Comparison of ENCODE assay signal across 9 cellular contexts in genomic region chr20:54173653-54174451, GRCh38. TPM values are rescaled to one million over a fixed set of nuclear protein-coding genes. Genes with fewer than 3 reads are reported as not detected.
A peak's percentile ranks its signal among the peaks of the same experiment; 100 is the strongest.
DNase-seq lines count a peak whose midpoint lies in the region.
"Had no signal": no experiment of that assay in that cellular context is flagged by ENCODE, and none has a peak within 500 bp of the region (broad histone marks: within the 10 kb centered on the region; RNA-seq: fewer than 3 reads in every experiment).

Gene CYP24A1, minus strand, starts transcription at chr20:54173986. Its CDS starts 407 bp downstream, at chr20:54173579.

- H3K36me3 Mint-ChIP-seq in activated naive CD4-positive, alpha-beta T cell treated with anti-CD3 and anti-CD28 coated beads, Interleukin-2, amount 50 U/mL, for 24 hours: no peaks in the 10 kb centered on the region
- H3K36me3 Mint-ChIP-seq in activated CD4-positive, alpha-beta memory T cell treated with anti-CD3 and anti-CD28 coated beads, Interleukin-2, amount 10 ng/mL, durations not matched to agents 7 days and 5 days (ENCODE audit: low read depth): no peaks in the 10 kb centered on the region

- POLR2A ChIA-PET in activated CD4-positive, alpha-beta memory T cell treated with anti-CD3 and anti-CD28 coated beads, Interleukin-2, amount 10 ng/mL, durations not matched to agents 7 days and 5 days (lab: Charles Lee): no interaction called here

- H3K27ac ChIP-seq in urinary bladder (ENCODE audit: low read depth) (no peak within 1 kb of the TSS), caudate nucleus (ENCODE audit: low read depth, low read length) (no peak within 1 kb of the TSS)

- DNase-seq in activated naive CD4-positive, alpha-beta T cell treated with anti-CD3 and anti-CD28 coated beads, Interleukin-2, amount 50 U/mL, for 16 hours: no peak
- DNase-seq in activated CD4-positive, alpha-beta memory T cell treated with anti-CD3 and anti-CD28 coated beads, Interleukin-2, amount 10 ng/mL, durations not matched to agents 7 days and 5 days: no peak
- DNase-seq in iPS-NIHi7 (ENCODE audit: extremely low spot score): peak; percentile 42
- DNase-seq in cerebellar cortex (ENCODE audit: low spot score): no peak
- DNase-seq in foreskin melanocyte: no peak
- no peak for DNase-seq in caudate nucleus (lab: John Stamatoyannopoulos, UW)

- 1% methylated on average over 61 of the region's 61 CpGs for WGBS in urinary bladder

- H3K4me3 Mint-ChIP-seq in activated naive CD4-positive, alpha-beta T cell treated with anti-CD3 and anti-CD28 coated beads, Interleukin-2, amount 50 U/mL, for 24 hours: peak within 1 kb of the TSS; percentile 61
- peak within 1 kb of the TSS; percentile 41 for H3K4me3 Mint-ChIP-seq in activated CD4-positive, alpha-beta memory T cell treated with anti-CD3 and anti-CD28 coated beads, Interleukin-2, amount 10 ng/mL, durations not matched to agents 7 days and 5 days

- H3K9me3 Mint-ChIP-seq in activated naive CD4-positive, alpha-beta T cell treated with anti-CD3 and anti-CD28 coated beads, Interleukin-2, amount 50 U/mL, for 24 hours: no peaks in the 10 kb centered on the region
- H3K9me3 Mint-ChIP-seq in activated CD4-positive, alpha-beta memory T cell treated with anti-CD3 and anti-CD28 coated beads, Interleukin-2, amount 10 ng/mL, durations not matched to agents 7 days and 5 days: no peaks in the 10 kb centered on the region

- H3K4me1 Mint-ChIP-seq in activated naive CD4-positive, alpha-beta T cell treated with anti-CD3 and anti-CD28 coated beads, Interleukin-2, amount 50 U/mL, for 24 hours: peaks cover 19% of the 10 kb centered on the region
- peaks cover 21% of the 10 kb centered on the region for H3K4me1 Mint-ChIP-seq in activated CD4-positive, alpha-beta memory T cell treated with anti-CD3 and anti-CD28 coated beads, Interleukin-2, amount 10 ng/mL, durations not matched to agents 7 days and 5 days

- H3K4me3 ChIP-seq in urinary bladder (ENCODE audit: low read depth, low read length): peak within 1 kb of the TSS; percentile 25

- no peaks in the 10 kb centered on the region for H3K36me3 ChIP-seq in urinary bladder (ENCODE audit: insufficient read depth)

- CTCF ChIA-PET in activated CD4-positive, alpha-beta memory T cell treated with anti-CD3 and anti-CD28 coated beads, Interleukin-2, amount 10 ng/mL, durations not matched to agents 7 days and 5 days (lab: Charles Lee): no interaction called here

- peaks cover 57% of the 10 kb centered on the region for H3K27me3 Mint-ChIP-seq in activated naive CD4-positive, alpha-beta T cell treated with anti-CD3 and anti-CD28 coated beads, Interleukin-2, amount 50 U/mL, for 24 hours
- peaks cover 74% of the 10 kb centered on the region for H3K27me3 Mint-ChIP-seq in activated CD4-positive, alpha-beta memory T cell treated with anti-CD3 and anti-CD28 coated beads, Interleukin-2, amount 10 ng/mL, durations not matched to agents 7 days and 5 days

- no peak within 1 kb of the TSS for H3K27ac Mint-ChIP-seq in activated naive CD4-positive, alpha-beta T cell treated with anti-CD3 and anti-CD28 coated beads, Interleukin-2, amount 50 U/mL, for 24 hours
- H3K27ac Mint-ChIP-seq in activated CD4-positive, alpha-beta memory T cell treated with anti-CD3 and anti-CD28 coated beads, Interleukin-2, amount 10 ng/mL, durations not matched to agents 7 days and 5 days: no peak within 1 kb of the TSS

- H3K4me1 ChIP-seq in urinary bladder (ENCODE audit: insufficient read depth): no peaks in the 10 kb centered on the region

RNA-seq across cellular contexts. Expression of gene CYP24A1, which starts in this region (rescaled TPM):
- total RNA-seq in activated CD4-positive, alpha-beta memory T cell treated with anti-CD3 and anti-CD28 coated beads, Interleukin-2, amount 10 ng/mL, durations not matched to agents 7 days and 5 days: not detected
- 2.6 TPM for total RNA-seq in urinary bladder
- polyA plus RNA-seq in urinary bladder: 2.2 TPM
- total RNA-seq: T-helper 2 cell treated with Interferon-gamma antibody and Interleukin-4, amounts not matched to agents 100 ng/mL and 5 ng/mL, for 36 hours had no signal
